Comparison of ENCODE assay signal across 1 cellular context in the genomic region with DNA sequence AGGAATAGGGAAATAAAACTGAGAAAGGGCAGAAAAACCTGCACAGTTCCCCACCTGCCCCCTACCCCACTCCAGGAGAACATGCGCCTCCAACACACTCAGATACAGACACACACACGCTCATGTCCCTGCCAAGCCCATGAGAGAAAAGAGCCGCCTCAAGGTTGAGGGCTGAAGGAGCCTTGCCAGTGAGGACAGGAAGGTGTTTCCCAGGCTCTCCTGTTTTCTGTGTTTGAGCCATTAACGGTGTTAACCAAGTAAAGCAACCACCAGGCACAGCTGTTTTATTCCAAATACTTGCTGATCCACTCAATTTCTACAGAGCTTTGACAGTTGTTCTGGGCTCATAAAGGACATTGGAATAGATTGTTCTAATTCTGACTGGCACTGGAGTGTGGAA.
TF ChIP-seq lines count a peak whose summit lies in the region.

No MANE protein-coding gene starts in this region.

TF ChIP-seq in WTC11, 78 proteins besides CTCF, POLR2A, EP300 and RAD21 (continued from another document):
- TF ChIP-seq, protein P1, sequence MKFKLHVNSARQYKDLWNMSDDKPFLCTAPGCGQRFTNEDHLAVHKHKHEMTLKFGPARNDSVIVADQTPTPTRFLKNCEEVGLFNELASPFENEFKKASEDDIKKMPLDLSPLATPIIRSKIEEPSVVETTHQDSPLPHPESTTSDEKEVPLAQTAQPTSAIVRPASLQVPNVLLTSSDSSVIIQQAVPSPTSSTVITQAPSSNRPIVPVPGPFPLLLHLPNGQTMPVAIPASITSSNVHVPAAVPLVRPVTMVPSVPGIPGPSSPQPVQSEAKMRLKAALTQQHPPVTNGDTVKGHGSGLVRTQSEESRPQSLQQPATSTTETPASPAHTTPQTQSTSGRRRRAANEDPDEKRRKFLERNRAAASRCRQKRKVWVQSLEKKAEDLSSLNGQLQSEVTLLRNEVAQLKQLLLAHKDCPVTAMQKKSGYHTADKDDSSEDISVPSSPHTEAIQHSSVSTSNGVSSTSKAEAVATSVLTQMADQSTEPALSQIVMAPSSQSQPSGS (CRISPR knock-in tag; IDR thresholded peaks at IDR 0.05; ENCODE audit: borderline replicate concordance, low read depth) = no peak
- TF ChIP-seq, protein P2, sequence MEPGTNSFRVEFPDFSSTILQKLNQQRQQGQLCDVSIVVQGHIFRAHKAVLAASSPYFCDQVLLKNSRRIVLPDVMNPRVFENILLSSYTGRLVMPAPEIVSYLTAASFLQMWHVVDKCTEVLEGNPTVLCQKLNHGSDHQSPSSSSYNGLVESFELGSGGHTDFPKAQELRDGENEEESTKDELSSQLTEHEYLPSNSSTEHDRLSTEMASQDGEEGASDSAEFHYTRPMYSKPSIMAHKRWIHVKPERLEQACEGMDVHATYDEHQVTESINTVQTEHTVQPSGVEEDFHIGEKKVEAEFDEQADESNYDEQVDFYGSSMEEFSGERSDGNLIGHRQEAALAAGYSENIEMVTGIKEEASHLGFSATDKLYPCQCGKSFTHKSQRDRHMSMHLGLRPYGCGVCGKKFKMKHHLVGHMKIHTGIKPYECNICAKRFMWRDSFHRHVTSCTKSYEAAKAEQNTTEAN (CRISPR knock-in tag; IDR thresholded peaks at IDR 0.05) = no peak
- TF ChIP-seq, protein P3, sequence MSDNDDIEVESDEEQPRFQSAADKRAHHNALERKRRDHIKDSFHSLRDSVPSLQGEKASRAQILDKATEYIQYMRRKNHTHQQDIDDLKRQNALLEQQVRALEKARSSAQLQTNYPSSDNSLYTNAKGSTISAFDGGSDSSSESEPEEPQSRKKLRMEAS (CRISPR knock-in tag; IDR thresholded peaks at IDR 0.05) = no peak
- TF ChIP-seq, protein P4, sequence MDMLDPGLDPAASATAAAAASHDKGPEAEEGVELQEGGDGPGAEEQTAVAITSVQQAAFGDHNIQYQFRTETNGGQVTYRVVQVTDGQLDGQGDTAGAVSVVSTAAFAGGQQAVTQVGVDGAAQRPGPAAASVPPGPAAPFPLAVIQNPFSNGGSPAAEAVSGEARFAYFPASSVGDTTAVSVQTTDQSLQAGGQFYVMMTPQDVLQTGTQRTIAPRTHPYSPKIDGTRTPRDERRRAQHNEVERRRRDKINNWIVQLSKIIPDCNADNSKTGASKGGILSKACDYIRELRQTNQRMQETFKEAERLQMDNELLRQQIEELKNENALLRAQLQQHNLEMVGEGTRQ (CRISPR knock-in tag; IDR thresholded peaks at IDR 0.05) = no peak
- no peak for TF ChIP-seq ATF1 (CRISPR knock-in tag; IDR thresholded peaks at IDR 0.05)
- TF ChIP-seq, protein P5, sequence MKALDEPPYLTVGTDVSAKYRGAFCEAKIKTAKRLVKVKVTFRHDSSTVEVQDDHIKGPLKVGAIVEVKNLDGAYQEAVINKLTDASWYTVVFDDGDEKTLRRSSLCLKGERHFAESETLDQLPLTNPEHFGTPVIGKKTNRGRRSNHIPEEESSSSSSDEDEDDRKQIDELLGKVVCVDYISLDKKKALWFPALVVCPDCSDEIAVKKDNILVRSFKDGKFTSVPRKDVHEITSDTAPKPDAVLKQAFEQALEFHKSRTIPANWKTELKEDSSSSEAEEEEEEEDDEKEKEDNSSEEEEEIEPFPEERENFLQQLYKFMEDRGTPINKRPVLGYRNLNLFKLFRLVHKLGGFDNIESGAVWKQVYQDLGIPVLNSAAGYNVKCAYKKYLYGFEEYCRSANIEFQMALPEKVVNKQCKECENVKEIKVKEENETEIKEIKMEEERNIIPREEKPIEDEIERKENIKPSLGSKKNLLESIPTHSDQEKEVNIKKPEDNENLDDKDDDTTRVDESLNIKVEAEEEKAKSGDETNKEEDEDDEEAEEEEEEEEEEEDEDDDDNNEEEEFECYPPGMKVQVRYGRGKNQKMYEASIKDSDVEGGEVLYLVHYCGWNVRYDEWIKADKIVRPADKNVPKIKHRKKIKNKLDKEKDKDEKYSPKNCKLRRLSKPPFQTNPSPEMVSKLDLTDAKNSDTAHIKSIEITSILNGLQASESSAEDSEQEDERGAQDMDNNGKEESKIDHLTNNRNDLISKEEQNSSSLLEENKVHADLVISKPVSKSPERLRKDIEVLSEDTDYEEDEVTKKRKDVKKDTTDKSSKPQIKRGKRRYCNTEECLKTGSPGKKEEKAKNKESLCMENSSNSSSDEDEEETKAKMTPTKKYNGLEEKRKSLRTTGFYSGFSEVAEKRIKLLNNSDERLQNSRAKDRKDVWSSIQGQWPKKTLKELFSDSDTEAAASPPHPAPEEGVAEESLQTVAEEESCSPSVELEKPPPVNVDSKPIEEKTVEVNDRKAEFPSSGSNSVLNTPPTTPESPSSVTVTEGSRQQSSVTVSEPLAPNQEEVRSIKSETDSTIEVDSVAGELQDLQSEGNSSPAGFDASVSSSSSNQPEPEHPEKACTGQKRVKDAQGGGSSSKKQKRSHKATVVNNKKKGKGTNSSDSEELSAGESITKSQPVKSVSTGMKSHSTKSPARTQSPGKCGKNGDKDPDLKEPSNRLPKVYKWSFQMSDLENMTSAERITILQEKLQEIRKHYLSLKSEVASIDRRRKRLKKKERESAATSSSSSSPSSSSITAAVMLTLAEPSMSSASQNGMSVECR (CRISPR knock-in tag; IDR thresholded peaks at IDR 0.05; ENCODE audit: borderline replicate concordance) = no peak
- TF ChIP-seq NFYB (CRISPR knock-in tag; conservative IDR thresholded peaks at IDR 0.05; ENCODE audit: low read depth) = no peak
- no peak for TF ChIP-seq SMAD4 (CRISPR knock-in tag; IDR thresholded peaks at IDR 0.05)
- TF ChIP-seq, protein P6, sequence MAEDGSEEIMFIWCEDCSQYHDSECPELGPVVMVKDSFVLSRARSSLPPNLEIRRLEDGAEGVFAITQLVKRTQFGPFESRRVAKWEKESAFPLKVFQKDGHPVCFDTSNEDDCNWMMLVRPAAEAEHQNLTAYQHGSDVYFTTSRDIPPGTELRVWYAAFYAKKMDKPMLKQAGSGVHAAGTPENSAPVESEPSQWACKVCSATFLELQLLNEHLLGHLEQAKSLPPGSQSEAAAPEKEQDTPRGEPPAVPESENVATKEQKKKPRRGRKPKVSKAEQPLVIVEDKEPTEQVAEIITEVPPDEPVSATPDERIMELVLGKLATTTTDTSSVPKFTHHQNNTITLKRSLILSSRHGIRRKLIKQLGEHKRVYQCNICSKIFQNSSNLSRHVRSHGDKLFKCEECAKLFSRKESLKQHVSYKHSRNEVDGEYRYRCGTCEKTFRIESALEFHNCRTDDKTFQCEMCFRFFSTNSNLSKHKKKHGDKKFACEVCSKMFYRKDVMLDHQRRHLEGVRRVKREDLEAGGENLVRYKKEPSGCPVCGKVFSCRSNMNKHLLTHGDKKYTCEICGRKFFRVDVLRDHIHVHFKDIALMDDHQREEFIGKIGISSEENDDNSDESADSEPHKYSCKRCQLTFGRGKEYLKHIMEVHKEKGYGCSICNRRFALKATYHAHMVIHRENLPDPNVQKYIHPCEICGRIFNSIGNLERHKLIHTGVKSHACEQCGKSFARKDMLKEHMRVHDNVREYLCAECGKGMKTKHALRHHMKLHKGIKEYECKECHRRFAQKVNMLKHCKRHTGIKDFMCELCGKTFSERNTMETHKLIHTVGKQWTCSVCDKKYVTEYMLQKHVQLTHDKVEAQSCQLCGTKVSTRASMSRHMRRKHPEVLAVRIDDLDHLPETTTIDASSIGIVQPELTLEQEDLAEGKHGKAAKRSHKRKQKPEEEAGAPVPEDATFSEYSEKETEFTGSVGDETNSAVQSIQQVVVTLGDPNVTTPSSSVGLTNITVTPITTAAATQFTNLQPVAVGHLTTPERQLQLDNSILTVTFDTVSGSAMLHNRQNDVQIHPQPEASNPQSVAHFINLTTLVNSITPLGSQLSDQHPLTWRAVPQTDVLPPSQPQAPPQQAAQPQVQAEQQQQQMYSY (CRISPR knock-in tag; IDR thresholded peaks at IDR 0.05) = no peak
- no peak for TF ChIP-seq JAZF1 (CRISPR knock-in tag; IDR thresholded peaks at IDR 0.05)
- no peak for TF ChIP-seq MYBL2 (CRISPR knock-in tag; IDR thresholded peaks at IDR 0.05)
- TF ChIP-seq, protein P7, sequence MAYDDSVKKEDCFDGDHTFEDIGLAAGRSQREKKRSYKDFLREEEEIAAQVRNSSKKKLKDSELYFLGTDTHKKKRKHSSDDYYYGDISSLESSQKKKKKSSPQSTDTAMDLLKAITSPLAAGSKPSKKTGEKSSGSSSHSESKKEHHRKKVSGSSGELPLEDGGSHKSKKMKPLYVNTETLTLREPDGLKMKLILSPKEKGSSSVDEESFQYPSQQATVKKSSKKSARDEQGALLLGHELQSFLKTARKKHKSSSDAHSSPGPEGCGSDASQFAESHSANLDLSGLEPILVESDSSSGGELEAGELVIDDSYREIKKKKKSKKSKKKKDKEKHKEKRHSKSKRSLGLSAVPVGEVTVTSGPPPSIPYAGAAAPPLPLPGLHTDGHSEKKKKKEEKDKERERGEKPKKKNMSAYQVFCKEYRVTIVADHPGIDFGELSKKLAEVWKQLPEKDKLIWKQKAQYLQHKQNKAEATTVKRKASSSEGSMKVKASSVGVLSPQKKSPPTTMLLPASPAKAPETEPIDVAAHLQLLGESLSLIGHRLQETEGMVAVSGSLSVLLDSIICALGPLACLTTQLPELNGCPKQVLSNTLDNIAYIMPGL (CRISPR knock-in tag; IDR thresholded peaks at IDR 0.05) = no peak
